ENCODE assay signal across 20 cellular contexts in the genomic region with DNA sequence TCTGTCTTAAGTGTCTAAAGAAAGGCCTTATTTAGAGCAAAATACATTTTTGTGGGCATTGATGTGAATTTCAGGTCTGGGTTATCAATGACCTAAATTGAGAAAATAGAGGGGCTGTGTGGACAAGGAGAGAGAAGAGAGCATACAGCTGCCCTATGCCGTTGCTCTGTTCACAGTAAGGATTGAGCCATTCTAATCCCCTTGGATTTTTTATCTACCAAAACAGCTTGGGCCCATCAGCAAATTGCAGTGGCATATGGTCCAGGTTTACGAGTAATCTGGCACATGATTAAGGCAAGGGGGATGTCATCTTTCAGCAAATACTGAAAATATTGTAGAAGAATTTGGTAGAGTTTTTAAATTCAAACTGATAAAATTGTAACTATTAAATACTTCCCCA.
DNase-seq lines count a peak whose midpoint lies in the region; ATAC-seq and TF ChIP-seq lines count a peak whose summit lies in the region.
"Had no signal": no experiment of that assay in that cellular context is flagged by ENCODE, and none has a peak within 500 bp of the region (broad histone marks: within the 10 kb centered on the region; RNA-seq: fewer than 3 reads in every experiment).

No MANE protein-coding gene starts in this region.

- no peaks in the 10 kb centered on the region for H3K27me3 ChIP-seq in heart left ventricle
- H3K27me3 ChIP-seq in GM23338 (ENCODE audit: insufficient read depth), result no peaks in the 10 kb centered on the region
- H3K27me3 ChIP-seq in spleen (replicated peaks in 1 of 7), result peaks cover 0 to 4% (median 0%) of the 10 kb centered on the region in 7 donors

- TF ChIP-seq CTCF in heart left ventricle (IDR thresholded peaks at IDR 0.05) (no peak), GM23338 (conservative IDR thresholded peaks at IDR 0.05; ENCODE audit: low read depth in 2 of 2) (no peak), spleen (IDR thresholded peaks at IDR 0.05 in 8 of 11, conservative IDR thresholded peaks at IDR 0.05 in 3 of 11) (no peak)

- no peak overlapping the region for H2AFZ ChIP-seq in GM23338

- H3K9me3 ChIP-seq in heart left ventricle (no peaks in the 10 kb centered on the region), spleen (no peaks in the 10 kb centered on the region)

- H3K4me1 Mint-ChIP-seq in GM23338, result no peaks in the 10 kb centered on the region

- peak in 3 of 4 donors; percentile 49 to 61 (median 56) for ATAC-seq in heart left ventricle
- no peak for ATAC-seq in GM23338
- ATAC-seq in GM21529 (IDR thresholded peaks at IDR 0.05; ENCODE audit: unreplicated experiment), result no peak
- ATAC-seq: CD8-positive, alpha-beta T cell; PC-3; SK-N-SH treated with all-trans-retinoic acid at 6 μM for 48 hours had no signal

- H3K27me3 Mint-ChIP-seq in GM23338 (ENCODE audit: insufficient read depth, low read depth, poor library complexity), result no peaks in the 10 kb centered on the region

- no peaks in the 10 kb centered on the region for H3K79me2 ChIP-seq in GM23338 (replicated peaks; ENCODE audit: insufficient read depth)

- no peak overlapping the region for H3K4me3 Mint-ChIP-seq in GM23338
- H3K4me3 Mint-ChIP-seq: CD8-positive, alpha-beta T cell; HFFc6 had no signal

- intact Hi-C loops in heart left ventricle (cut with DNase I) (no loop called here), spleen (cut with DNase I; ENCODE audit: low total_unique reads) (no loop called here)

- H3K4me1 ChIP-seq in heart left ventricle, result peaks cover 0 to 11% (median 0%) of the 10 kb centered on the region in 12 donors
- H3K4me1 ChIP-seq in GM23338 (ENCODE audit: insufficient read depth), result no peaks in the 10 kb centered on the region
- H3K4me1 ChIP-seq in spleen, result no peaks in the 10 kb centered on the region

- no peaks in the 10 kb centered on the region for H3K36me3 Mint-ChIP-seq in GM23338 (ENCODE audit: low read depth)
- H3K36me3 Mint-ChIP-seq: CD8-positive, alpha-beta T cell had no signal

- 45 to 60% (median 52%) methylated on average over 2 of the region's 2 CpGs for WGBS in heart left ventricle, 4 donors
- WGBS in spleen, 5 donors, result 67 to 86% (median 82%) methylated on average over 2 of the region's 2 CpGs

- no peaks in the 10 kb centered on the region for H4K20me1 ChIP-seq in GM23338 (replicated peaks; ENCODE audit: insufficient read depth)

- no peaks in the 10 kb centered on the region for H3F3A ChIP-seq in GM23338 (replicated peaks; ENCODE audit: low read depth)

- H3K27ac Mint-ChIP-seq in GM23338, result no peak overlapping the region
- H3K27ac Mint-ChIP-seq: CD8-positive, alpha-beta T cell; HFFc6 had no signal

- H3K9me3 Mint-ChIP-seq in GM23338, result no peaks in the 10 kb centered on the region
- H3K9me3 Mint-ChIP-seq: CD8-positive, alpha-beta T cell; HFFc6 had no signal

- DNase-seq in D341Med (ENCODE audit: low spot score) (peak; percentile 70), NCI-H1694 treated with DMSO at 0.1 percent for 48 hours (lab: John Stamatoyannopoulos, UW) (peak; percentile 85), NCI-H82 (lab: John Stamatoyannopoulos, UW) (peak; percentile 95), heart left ventricle (peak in 1 of 5 donors; percentile 28), occipital lobe (lab: John Stamatoyannopoulos, UW) (no peak), GM23338 (ENCODE audit: low spot score) (no peak), spleen (no peak)
- DNase-seq: AML-193; C1 segment of cervical spinal cord; CD8-positive, alpha-beta T cell; DMS79; HFFc6; MM.1S; NCI-H1105; NCI-H2081 treated with DMSO at 0.1 percent for 48 hours; NCI-H510A; PC-3; SHP77 treated with DMSO at 0.1 percent for 48 hours had no signal

- TF ChIP-seq POLR2A in heart left ventricle (IDR thresholded peaks at IDR 0.05) (no peak), spleen (IDR thresholded peaks at IDR 0.05) (no peak)

- peaks cover 10% of the 10 kb centered on the region; the same call in 1 of the 2 replicates for H3K9me2 ChIP-seq in GM23338 (ENCODE audit: insufficient read depth)

- H3K36me3 ChIP-seq in heart left ventricle (no peaks in the 10 kb centered on the region), GM23338 (ENCODE audit: insufficient read depth) (no peaks in the 10 kb centered on the region), spleen (no peaks in the 10 kb centered on the region)

- H3K27ac ChIP-seq in heart left ventricle, result no peak overlapping the region
- no peak overlapping the region for H3K27ac ChIP-seq in GM23338 (ENCODE audit: low read depth)
- H3K27ac ChIP-seq in spleen, result no peak overlapping the region

- no peak overlapping the region for H3K4me2 ChIP-seq in GM23338

- no peak overlapping the region for H3K4me3 ChIP-seq in heart left ventricle
- H3K4me3 ChIP-seq in GM23338, result no peak overlapping the region
- H3K4me3 ChIP-seq in spleen, result no peak overlapping the region

TF ChIP-seq in GM23338, 12 proteins besides CTCF, POLR2A, EP300 and RAD21 (continues in another document):
- TF ChIP-seq ZNF331 (CRISPR knock-in tag; IDR thresholded peaks at IDR 0.05; ENCODE audit: low read depth), result no peak
- no peak for TF ChIP-seq POLR2AphosphoS5 (IDR thresholded peaks at IDR 0.05; ENCODE audit: low read depth)
- no peak for TF ChIP-seq STAT1 (IDR thresholded peaks at IDR 0.05; ENCODE audit: unreplicated experiment)
- no peak for TF ChIP-seq ZNF114 (CRISPR knock-in tag; IDR thresholded peaks at IDR 0.05)
- TF ChIP-seq, protein P1, sequence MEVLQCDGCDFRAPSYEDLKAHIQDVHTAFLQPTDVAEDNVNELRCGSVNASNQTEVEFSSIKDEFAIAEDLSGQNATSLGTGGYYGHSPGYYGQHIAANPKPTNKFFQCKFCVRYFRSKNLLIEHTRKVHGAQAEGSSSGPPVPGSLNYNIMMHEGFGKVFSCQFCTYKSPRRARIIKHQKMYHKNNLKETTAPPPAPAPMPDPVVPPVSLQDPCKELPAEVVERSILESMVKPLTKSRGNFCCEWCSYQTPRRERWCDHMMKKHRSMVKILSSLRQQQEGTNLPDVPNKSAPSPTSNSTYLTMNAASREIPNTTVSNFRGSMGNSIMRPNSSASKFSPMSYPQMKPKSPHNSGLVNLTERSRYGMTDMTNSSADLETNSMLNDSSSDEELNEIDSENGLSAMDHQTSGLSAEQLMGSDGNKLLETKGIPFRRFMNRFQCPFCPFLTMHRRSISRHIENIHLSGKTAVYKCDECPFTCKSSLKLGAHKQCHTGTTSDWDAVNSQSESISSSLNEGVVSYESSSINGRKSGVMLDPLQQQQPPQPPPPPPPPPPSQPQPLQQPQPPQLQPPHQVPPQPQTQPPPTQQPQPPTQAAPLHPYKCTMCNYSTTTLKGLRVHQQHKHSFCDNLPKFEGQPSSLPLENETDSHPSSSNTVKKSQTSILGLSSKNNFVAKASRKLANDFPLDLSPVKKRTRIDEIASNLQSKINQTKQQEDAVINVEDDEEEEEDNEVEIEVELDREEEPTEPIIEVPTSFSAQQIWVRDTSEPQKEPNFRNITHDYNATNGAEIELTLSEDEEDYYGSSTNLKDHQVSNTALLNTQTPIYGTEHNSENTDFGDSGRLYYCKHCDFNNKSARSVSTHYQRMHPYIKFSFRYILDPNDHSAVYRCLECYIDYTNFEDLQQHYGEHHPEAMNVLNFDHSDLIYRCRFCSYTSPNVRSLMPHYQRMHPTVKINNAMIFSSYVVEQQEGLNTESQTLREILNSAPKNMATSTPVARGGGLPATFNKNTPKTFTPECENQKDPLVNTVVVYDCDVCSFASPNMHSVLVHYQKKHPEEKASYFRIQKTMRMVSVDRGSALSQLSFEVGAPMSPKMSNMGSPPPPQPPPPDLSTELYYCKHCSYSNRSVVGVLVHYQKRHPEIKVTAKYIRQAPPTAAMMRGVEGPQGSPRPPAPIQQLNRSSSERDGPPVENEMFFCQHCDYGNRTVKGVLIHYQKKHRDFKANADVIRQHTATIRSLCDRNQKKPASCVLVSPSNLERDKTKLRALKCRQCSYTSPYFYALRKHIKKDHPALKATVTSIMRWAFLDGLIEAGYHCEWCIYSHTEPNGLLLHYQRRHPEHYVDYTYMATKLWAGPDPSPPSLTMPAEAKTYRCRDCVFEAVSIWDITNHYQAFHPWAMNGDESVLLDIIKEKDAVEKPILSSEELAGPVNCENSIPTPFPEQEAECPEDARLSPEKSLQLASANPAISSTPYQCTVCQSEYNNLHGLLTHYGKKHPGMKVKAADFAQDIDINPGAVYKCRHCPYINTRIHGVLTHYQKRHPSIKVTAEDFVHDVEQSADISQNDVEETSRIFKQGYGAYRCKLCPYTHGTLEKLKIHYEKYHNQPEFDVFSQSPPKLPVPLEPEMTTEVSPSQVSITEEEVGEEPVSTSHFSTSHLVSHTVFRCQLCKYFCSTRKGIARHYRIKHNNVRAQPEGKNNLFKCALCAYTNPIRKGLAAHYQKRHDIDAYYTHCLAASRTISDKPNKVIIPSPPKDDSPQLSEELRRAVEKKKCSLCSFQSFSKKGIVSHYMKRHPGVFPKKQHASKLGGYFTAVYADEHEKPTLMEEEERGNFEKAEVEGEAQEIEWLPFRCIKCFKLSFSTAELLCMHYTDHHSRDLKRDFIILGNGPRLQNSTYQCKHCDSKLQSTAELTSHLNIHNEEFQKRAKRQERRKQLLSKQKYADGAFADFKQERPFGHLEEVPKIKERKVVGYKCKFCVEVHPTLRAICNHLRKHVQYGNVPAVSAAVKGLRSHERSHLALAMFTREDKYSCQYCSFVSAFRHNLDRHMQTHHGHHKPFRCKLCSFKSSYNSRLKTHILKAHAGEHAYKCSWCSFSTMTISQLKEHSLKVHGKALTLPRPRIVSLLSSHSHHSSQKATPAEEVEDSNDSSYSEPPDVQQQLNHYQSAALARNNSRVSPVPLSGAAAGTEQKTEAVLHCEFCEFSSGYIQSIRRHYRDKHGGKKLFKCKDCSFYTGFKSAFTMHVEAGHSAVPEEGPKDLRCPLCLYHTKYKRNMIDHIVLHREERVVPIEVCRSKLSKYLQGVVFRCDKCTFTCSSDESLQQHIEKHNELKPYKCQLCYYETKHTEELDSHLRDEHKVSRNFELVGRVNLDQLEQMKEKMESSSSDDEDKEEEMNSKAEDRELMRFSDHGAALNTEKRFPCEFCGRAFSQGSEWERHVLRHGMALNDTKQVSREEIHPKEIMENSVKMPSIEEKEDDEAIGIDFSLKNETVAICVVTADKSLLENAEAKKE (CRISPR knock-in tag; IDR thresholded peaks at IDR 0.05), result no peak
- TF ChIP-seq CREB1 (CRISPR knock-in tag; IDR thresholded peaks at IDR 0.05; ENCODE audit: low read depth), result no peak
- TF ChIP-seq, protein P2, sequence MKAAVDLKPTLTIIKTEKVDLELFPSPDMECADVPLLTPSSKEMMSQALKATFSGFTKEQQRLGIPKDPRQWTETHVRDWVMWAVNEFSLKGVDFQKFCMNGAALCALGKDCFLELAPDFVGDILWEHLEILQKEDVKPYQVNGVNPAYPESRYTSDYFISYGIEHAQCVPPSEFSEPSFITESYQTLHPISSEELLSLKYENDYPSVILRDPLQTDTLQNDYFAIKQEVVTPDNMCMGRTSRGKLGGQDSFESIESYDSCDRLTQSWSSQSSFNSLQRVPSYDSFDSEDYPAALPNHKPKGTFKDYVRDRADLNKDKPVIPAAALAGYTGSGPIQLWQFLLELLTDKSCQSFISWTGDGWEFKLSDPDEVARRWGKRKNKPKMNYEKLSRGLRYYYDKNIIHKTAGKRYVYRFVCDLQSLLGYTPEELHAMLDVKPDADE (IDR thresholded peaks at IDR 0.05), result no peak

Comparison
In these comparisons a context has a peak if more than half of its experiments do, and no peak if none do; other contexts are left out.
1. DNase-seq: peak in D341Med (single experiment), NCI-H1694 treated with DMSO at 0.1 percent for 48 hours (single experiment) and NCI-H82 (single experiment); none in occipital lobe (single experiment), GM23338 (single experiment) and spleen (single experiment).
2. ATAC-seq: peak in heart left ventricle (3 of 4); none in GM23338 (single experiment) and GM21529 (single experiment).